1 cellular context compared by ENCODE assay signal in genomic region chr21:31720330-31720729, GRCh38.
TF ChIP-seq lines count a peak whose summit lies in the region.

No MANE protein-coding gene starts in this region.

TF ChIP-seq in H1, 55 proteins besides CTCF, POLR2A, EP300 and RAD21:
- TF ChIP-seq TBP (IDR thresholded peaks at IDR 0.05; ENCODE audit: low read depth, low read length) = no peak
- TF ChIP-seq MAFK (IDR thresholded peaks at IDR 0.05; ENCODE audit: low read depth, low read length) = no peak
- no peak for TF ChIP-seq TCF12 (IDR thresholded peaks at IDR 0.05; ENCODE audit: low read depth, low read length)
- no peak for TF ChIP-seq RNF2 (IDR thresholded peaks at IDR 0.05; ENCODE audit: borderline replicate concordance, low read depth, low read length, missing control alignments, poor library complexity, severe bottlenecking)
- no peak for TF ChIP-seq POLR2AphosphoS5 (IDR thresholded peaks at IDR 0.05; ENCODE audit: low read depth, low read length)
- TF ChIP-seq, protein P1, sequence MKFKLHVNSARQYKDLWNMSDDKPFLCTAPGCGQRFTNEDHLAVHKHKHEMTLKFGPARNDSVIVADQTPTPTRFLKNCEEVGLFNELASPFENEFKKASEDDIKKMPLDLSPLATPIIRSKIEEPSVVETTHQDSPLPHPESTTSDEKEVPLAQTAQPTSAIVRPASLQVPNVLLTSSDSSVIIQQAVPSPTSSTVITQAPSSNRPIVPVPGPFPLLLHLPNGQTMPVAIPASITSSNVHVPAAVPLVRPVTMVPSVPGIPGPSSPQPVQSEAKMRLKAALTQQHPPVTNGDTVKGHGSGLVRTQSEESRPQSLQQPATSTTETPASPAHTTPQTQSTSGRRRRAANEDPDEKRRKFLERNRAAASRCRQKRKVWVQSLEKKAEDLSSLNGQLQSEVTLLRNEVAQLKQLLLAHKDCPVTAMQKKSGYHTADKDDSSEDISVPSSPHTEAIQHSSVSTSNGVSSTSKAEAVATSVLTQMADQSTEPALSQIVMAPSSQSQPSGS (IDR thresholded peaks at IDR 0.05; ENCODE audit: low read length) = no peak
- no peak for TF ChIP-seq USF2 (IDR thresholded peaks at IDR 0.05; ENCODE audit: low read length)
- TF ChIP-seq ZNF274 (IDR thresholded peaks at IDR 0.05; ENCODE audit: borderline replicate concordance, extremely low read depth, low read length) = no peak
- no peak for TF ChIP-seq CHD7 (IDR thresholded peaks at IDR 0.05; ENCODE audit: insufficient replicate concordance, low read length)
- TF ChIP-seq POU5F1 (IDR thresholded peaks at IDR 0.05; ENCODE audit: low read depth, low read length) = no peak
- TF ChIP-seq RBBP5 (IDR thresholded peaks at IDR 0.05; ENCODE audit: borderline replicate concordance, low read depth, low read length) = no peak
- no peak for TF ChIP-seq CBX8 (IDR thresholded peaks at IDR 0.05; ENCODE audit: borderline replicate concordance, low read depth, low read length)
- no peak for TF ChIP-seq GTF2F1 (IDR thresholded peaks at IDR 0.05; ENCODE audit: borderline replicate concordance, low read depth, low read length)
- no peak for TF ChIP-seq TAF7 (optimal IDR thresholded peaks at IDR 0.05; ENCODE audit: borderline replicate concordance, low read depth, low read length)
- no peak for TF ChIP-seq NANOG (IDR thresholded peaks at IDR 0.05; ENCODE audit: insufficient read depth, low read depth, low read length, poor library complexity, severe bottlenecking)
- no peak for TF ChIP-seq EGR1 (IDR thresholded peaks at IDR 0.05; ENCODE audit: borderline replicate concordance, low read depth, low read length)
